Comparison of ENCODE assay signal across 24 cellular contexts in genomic region chr14:31174433-31174832, GRCh38.
"Had no signal": no experiment of that assay in that cellular context is flagged by ENCODE, and none has a peak within 500 bp of the region (broad histone marks: within the 10 kb centered on the region; RNA-seq: fewer than 3 reads in every experiment).

No MANE protein-coding gene starts in this region.

- H3K27me3 Mint-ChIP-seq: effector memory CD8-positive, alpha-beta T cell had no signal

- FAIRE-seq: colon, endometrium, endothelial cell of umbilical vein, frontal cortex had no signal

- H3K4me1 Mint-ChIP-seq: mesothelial cell of epicardium had no signal

- H3K4me3 Mint-ChIP-seq: effector memory CD8-positive, alpha-beta T cell; endodermal cell; immature natural killer cell; mesothelial cell of epicardium had no signal

- H3K9me3 Mint-ChIP-seq: effector memory CD8-positive, alpha-beta T cell; endodermal cell; immature natural killer cell; mesothelial cell of epicardium had no signal

- H3K27ac Mint-ChIP-seq: effector memory CD8-positive, alpha-beta T cell; endodermal cell; mesothelial cell of epicardium had no signal

- H3K9me3 ChIP-seq: esophagus muscularis mucosa, gastroesophageal sphincter, heart left ventricle, left lung, lower lobe of right lung, mucosa of descending colon had no signal

- ATAC-seq: effector memory CD8-positive, alpha-beta T cell; foreskin keratinocyte; gastroesophageal sphincter; heart left ventricle; left cardiac atrium; left lung; lower lobe of right lung; mucosa of descending colon had no signal

- H3K4me1 ChIP-seq: left lung, lower lobe of right lung had no signal

- H3K27ac ChIP-seq: coronary artery, dorsolateral prefrontal cortex, esophagus muscularis mucosa, foreskin keratinocyte, gastroesophageal sphincter, heart left ventricle, hepatocyte, left lung, lower lobe of right lung had no signal

- H3K4me3 ChIP-seq: coronary artery, dorsolateral prefrontal cortex, esophagus muscularis mucosa, gastroesophageal sphincter, heart left ventricle, hepatocyte, left lung, lower lobe of right lung, mucosa of descending colon had no signal

- DNase-seq: dermis blood vessel endothelial cell; dorsolateral prefrontal cortex; effector CD4-positive, alpha-beta T cell; effector memory CD8-positive, alpha-beta T cell; endodermal cell; foreskin keratinocyte; heart left ventricle; hypothalamus; immature natural killer cell; left cardiac atrium; left lung; left ventricle myocardium superior; lower lobe of right lung; mesenchymal stem cell; mucosa of descending colon had no signal

- H3K4me2 ChIP-seq: hepatocyte had no signal

- H2AFZ ChIP-seq: hepatocyte had no signal

- H3K27me3 ChIP-seq: dorsolateral prefrontal cortex, esophagus muscularis mucosa, foreskin keratinocyte, gastroesophageal sphincter, heart left ventricle, hepatocyte, left lung had no signal
